8 cellular contexts compared by ENCODE assay signal in the genomic region with DNA sequence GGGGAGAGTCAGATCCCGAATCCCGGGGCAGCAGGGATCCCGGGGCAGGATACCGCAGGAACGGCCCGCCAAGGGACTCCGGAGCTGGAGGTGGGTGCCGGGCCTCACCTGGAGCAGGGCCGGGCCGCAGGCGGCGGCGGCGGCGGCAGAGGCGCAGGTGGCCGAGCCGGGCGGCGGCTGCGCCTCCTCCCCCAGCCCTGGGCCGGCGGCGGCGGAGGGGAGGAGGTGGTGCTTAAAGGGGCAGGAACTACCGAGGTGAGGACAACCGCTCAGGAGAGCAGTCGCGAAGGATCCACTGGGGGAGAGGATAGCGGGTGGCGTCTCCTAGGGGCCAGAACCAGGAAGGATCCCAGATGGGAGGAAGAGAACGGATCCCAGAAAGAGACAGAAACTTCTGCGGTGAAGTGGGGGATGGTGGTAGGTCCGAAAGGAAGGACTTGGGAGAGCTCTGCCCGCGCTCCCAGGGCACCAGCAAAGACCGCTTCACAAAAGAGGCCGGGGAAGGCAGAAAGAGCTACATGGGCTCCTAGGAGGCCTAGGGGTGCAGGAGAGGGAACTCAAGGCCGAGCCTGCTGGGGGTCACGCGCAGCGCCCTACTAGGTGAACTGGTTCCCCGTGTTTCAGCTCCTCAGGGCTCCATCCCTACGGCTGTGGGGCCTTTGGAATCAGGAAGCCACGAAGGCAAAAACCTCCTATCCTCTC. TPM values are rescaled to one million over a fixed set of nuclear protein-coding genes. Genes with fewer than 3 reads are reported as not detected.
DNase-seq lines count a peak whose midpoint lies in the region; ATAC-seq lines count a peak whose summit lies in the region.

No MANE protein-coding gene starts in this region.

- DNase-seq in SKM-1 treated with dmso at 0.1 percent for 144 hours (lab: John Stamatoyannopoulos, UW; ENCODE audit: unreplicated experiment) (peak; percentile 23), SKM-1 (lab: John Stamatoyannopoulos, UW; ENCODE audit: unreplicated experiment) (no peak), NCI-H524 treated with DMSO at 0.1 percent for 48 hours (lab: John Stamatoyannopoulos, UW) (peak; percentile 41), dermis blood vessel endothelial cell (peak; percentile 74), left lobe of liver (ENCODE audit: low spot score) (peak; percentile 85)
- DNase-seq in activated CD4-positive, alpha-beta T cell treated with anti-CD3 and anti-CD28 coated beads, Interleukin-2, amount 50 U/mL, for 1 hour = peak; percentile 58
- peak; percentile 58 for DNase-seq in stimulated activated CD4-positive, alpha-beta T cell treated with anti-CD3 and anti-CD28 coated beads, Interleukin-4, amount 100 ng/mL, for 24 hours

- ATAC-seq in HG03432 (IDR thresholded peaks at IDR 0.05; ENCODE audit: unreplicated experiment) = peak; percentile 31
- peak; percentile 57 for ATAC-seq in left lobe of liver

RNA-seq across cellular contexts. Expression of gene BAZ2A, which starts 4.9 kb away (rescaled TPM):
- total RNA-seq in dermis blood vessel endothelial cell (23.5 and 40.9 TPM in 2 replicates), left lobe of liver (32.2 TPM)

RNA-seq across cellular contexts. Expression of gene ATP5F1B, which starts 10.8 kb away (rescaled TPM):
- 402 and 579 TPM in 2 replicates for total RNA-seq in dermis blood vessel endothelial cell
- 344 TPM for total RNA-seq in left lobe of liver

RNA-seq across cellular contexts. Expression of gene PTGES3, which starts 53.1 kb away (rescaled TPM):
- 54.1 and 116 TPM in 2 replicates for total RNA-seq in dermis blood vessel endothelial cell
- total RNA-seq in left lobe of liver = 72.1 TPM
